Comparison of ENCODE assay signal across 12 cellular contexts in the genomic region with DNA sequence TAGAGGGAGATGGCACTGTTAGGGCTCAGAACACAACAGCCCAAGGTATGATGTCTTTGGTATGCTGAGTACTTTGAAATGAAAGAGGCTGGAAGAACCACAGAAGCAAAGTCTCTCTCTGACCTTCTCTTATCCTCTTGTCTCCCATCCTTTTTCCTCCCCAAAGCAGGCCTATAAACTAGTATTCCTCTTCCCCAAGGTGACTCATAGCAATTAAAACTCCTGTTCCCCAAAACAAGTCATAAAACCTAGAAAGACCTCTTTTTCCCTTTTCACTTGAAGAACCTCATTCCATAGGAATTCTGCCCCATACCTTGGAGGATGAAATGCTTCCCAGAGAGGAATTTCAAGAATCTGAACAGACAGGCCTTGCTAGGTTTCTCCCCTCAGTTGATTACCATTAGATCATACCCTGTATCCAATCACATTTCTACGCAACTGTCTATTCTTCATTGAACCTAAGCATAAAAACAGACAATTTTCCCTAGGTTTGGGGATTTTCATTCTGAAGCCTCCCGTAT. TPM values are rescaled to one million over a fixed set of nuclear protein-coding genes. Genes with fewer than 3 reads are reported as not detected.
DNase-seq lines count a peak whose midpoint lies in the region; ATAC-seq, FAIRE-seq and TF ChIP-seq lines count a peak whose summit lies in the region.
"Had no signal": no experiment of that assay in that cellular context is flagged by ENCODE, and none has a peak within 500 bp of the region (broad histone marks: within the 10 kb centered on the region; RNA-seq: fewer than 3 reads in every experiment).

No MANE protein-coding gene starts in this region.

- peaks cover 6% of the 10 kb centered on the region for H3K36me3 Mint-ChIP-seq in astrocyte (ENCODE audit: low read depth, unreplicated experiment)

- H3K27me3 ChIP-seq in astrocyte (ENCODE audit: insufficient read depth, low read length), result no peaks in the 10 kb centered on the region
- no peaks in the 10 kb centered on the region for H3K27me3 ChIP-seq in iPS-15b (ENCODE audit: control insufficient read depth, insufficient read depth, low read length)
- H3K27me3 ChIP-seq: testis had no signal

- FAIRE-seq in astrocyte (lab: Jason Lieb, UNC), result peak; percentile 88
- peak; percentile 35 for FAIRE-seq in urothelium cell line (lab: Jason Lieb, UNC)

- TF ChIP-seq CTCF in astrocyte (IDR thresholded peaks at IDR 0.05; ENCODE audit: insufficient read depth, low read depth, low read length), result no peak

- no peaks in the 10 kb centered on the region for H4K20me1 ChIP-seq in astrocyte (ENCODE audit: insufficient read depth, low read length)

- H3K9ac ChIP-seq in astrocyte (ENCODE audit: low read length) (peak overlapping the region; percentile 28), iPS-15b (ENCODE audit: low read depth, low read length) (peak overlapping the region; percentile 61)

- peak overlapping the region; percentile 66 for H3K27ac ChIP-seq in astrocyte (ENCODE audit: low read depth, low read length)
- H3K27ac ChIP-seq: testis had no signal

- no peak for ATAC-seq in HG02870 (IDR thresholded peaks at IDR 0.05; ENCODE audit: unreplicated experiment)
- ATAC-seq in GM19397 (IDR thresholded peaks at IDR 0.05; ENCODE audit: unreplicated experiment), result no peak
- ATAC-seq: effector memory CD8-positive, alpha-beta T cell had no signal

- H3K36me3 ChIP-seq in astrocyte (ENCODE audit: insufficient read depth, low read length), result no peaks in the 10 kb centered on the region
- H3K36me3 ChIP-seq in iPS-15b (ENCODE audit: control insufficient read depth, insufficient read depth, low read length), result no peaks in the 10 kb centered on the region

- no peaks in the 10 kb centered on the region for H3K79me2 ChIP-seq in astrocyte (ENCODE audit: insufficient read depth, low read length)

- peak overlapping the region; percentile 69 for H2AFZ ChIP-seq in astrocyte (ENCODE audit: low read depth, low read length)

- H3K4me2 ChIP-seq in astrocyte (ENCODE audit: low read length), result peak overlapping the region; percentile 61

- H3K4me3 ChIP-seq in astrocyte (ENCODE audit: insufficient read depth, low read depth, low read length) (peak overlapping the region; percentile 4), iPS-15b (ENCODE audit: low read depth, low read length) (peak overlapping the region; percentile 51)
- H3K4me3 ChIP-seq: mucosa of descending colon, testis had no signal

- H3K9me3 ChIP-seq in astrocyte (ENCODE audit: insufficient read depth, low read depth, low read length), result no peaks in the 10 kb centered on the region
- H3K9me3 ChIP-seq in iPS-15b (ENCODE audit: control insufficient read depth, insufficient read depth, low read length), result peaks cover 4% of the 10 kb centered on the region
- H3K9me3 ChIP-seq: mucosa of descending colon, testis had no signal

- H3K27me3 Mint-ChIP-seq in astrocyte (ENCODE audit: low read depth, unreplicated experiment), result no peaks in the 10 kb centered on the region

- H3K27ac Mint-ChIP-seq in astrocyte (ENCODE audit: unreplicated experiment), result peak overlapping the region; percentile 85
- H3K27ac Mint-ChIP-seq: effector memory CD8-positive, alpha-beta T cell had no signal

- peak overlapping the region; percentile 55 for H3K4me3 Mint-ChIP-seq in astrocyte (ENCODE audit: unreplicated experiment)
- H3K4me3 Mint-ChIP-seq: effector memory CD8-positive, alpha-beta T cell had no signal

- peaks cover 22% of the 10 kb centered on the region for H3K4me1 ChIP-seq in astrocyte (ENCODE audit: insufficient read depth, low read length)
- peaks cover 60% of the 10 kb centered on the region for H3K4me1 ChIP-seq in iPS-15b (ENCODE audit: control insufficient read depth, insufficient read depth, low read length)
- H3K4me1 ChIP-seq: testis had no signal

- H3K9me3 Mint-ChIP-seq in astrocyte (ENCODE audit: unreplicated experiment), result no peaks in the 10 kb centered on the region
- H3K9me3 Mint-ChIP-seq: effector memory CD8-positive, alpha-beta T cell had no signal

- peaks cover 28% of the 10 kb centered on the region for H3K4me1 Mint-ChIP-seq in astrocyte (ENCODE audit: low read depth, unreplicated experiment)

- DNase-seq in HS-27A (ENCODE audit: low read depth) (peak; percentile 24), astrocyte (ENCODE audit: low read depth) (peak; percentile 76), urothelium cell line (ENCODE audit: low spot score) (peak; percentile 63), HuH-7.5 (ENCODE audit: low spot score) (no peak)
- DNase-seq: effector memory CD8-positive, alpha-beta T cell; mucosa of descending colon; NCI-H1105; NK-92 treated with Interleukin-12 subunit alpha and Interleukin-12 subunit beta, amount 100 ng/mL, for 24 hours; testis had no signal

RNA-seq across cellular contexts. Expression of a gene that starts 25.7 kb away (rescaled TPM):
- total RNA-seq in astrocyte, result 175 and 177 TPM in 2 replicates

RNA-seq across cellular contexts. Expression of a gene that starts 26.2 kb away (rescaled TPM):
- 13.6 and 15.1 TPM in 2 replicates for total RNA-seq in astrocyte
